ENCODE assay signal across 8 cellular contexts in the genomic region with DNA sequence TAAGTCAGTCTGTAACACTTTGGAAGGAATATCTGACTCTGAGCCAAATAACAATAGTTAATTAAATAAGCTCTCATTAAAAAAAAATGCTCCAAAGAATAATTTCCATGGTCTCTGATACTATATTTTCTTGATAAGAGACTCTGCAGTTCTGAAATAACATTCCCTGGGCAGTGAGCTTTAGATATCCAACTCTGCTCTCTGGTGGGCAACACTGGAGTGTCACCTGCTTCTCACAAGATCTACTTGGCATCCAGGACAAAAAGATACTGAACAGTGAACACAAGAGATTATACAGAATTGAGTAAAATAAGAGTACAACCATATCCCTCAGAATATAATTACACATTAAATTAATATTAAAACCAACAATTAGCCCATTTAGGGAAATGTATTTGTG. TPM values are rescaled to one million over a fixed set of nuclear protein-coding genes. Genes with fewer than 3 reads are reported as not detected.
DNase-seq lines count a peak whose midpoint lies in the region; ATAC-seq, FAIRE-seq and TF ChIP-seq lines count a peak whose summit lies in the region.

No MANE protein-coding gene starts in this region.

- TF ChIP-seq CTCF in BJ (IDR thresholded peaks at IDR 0.05; ENCODE audit: insufficient read depth, low read depth, low read length): peak; percentile 41
- TF ChIP-seq CTCF in HEK293 (tag by site-specific recombination; IDR thresholded peaks at IDR 0.05): no peak
- TF ChIP-seq CTCF in WI38 (IDR thresholded peaks at IDR 0.05; ENCODE audit: low read depth, low read length): peak; percentile 23; the same call in 1 of the 2 replicates
- peak; percentile 51 for TF ChIP-seq CTCF in kidney (IDR thresholded peaks at IDR 0.05; ENCODE audit: borderline replicate concordance, extremely low read depth, insufficient read depth)
- no peak for TF ChIP-seq CTCF in GM13976 (IDR thresholded peaks at IDR 0.05; ENCODE audit: borderline replicate concordance, control extremely low read depth, extremely low read depth, insufficient read depth, missing control alignments)

- in situ Hi-C loops in GM13976 (cut with MboI; ENCODE audit: low sequenced_read_pairs, unreplicated experiment): no loop called here

- no peak overlapping the region for H3K9ac ChIP-seq in kidney (ENCODE audit: low read length in 2 of 2)

- H3K9me3 ChIP-seq in HEK293 (ENCODE audit: control insufficient read depth, insufficient read depth, low read depth, low read length) (no peaks in the 10 kb centered on the region), kidney (ENCODE audit: control insufficient read depth in 1 of 2, low read length in 2 of 2) (no peaks in the 10 kb centered on the region)

- DNase-seq in BJ (ENCODE audit: low read depth) (no peak), kidney (no peak), GM13976 (ENCODE audit: low spot score) (no peak)

- FAIRE-seq in kidney (lab: Jason Lieb, UNC): peak; percentile 50

- no peaks in the 10 kb centered on the region for H3K27me3 ChIP-seq in BJ (ENCODE audit: control insufficient read depth, insufficient read depth, low read length)

- no peaks in the 10 kb centered on the region for H3K4me1 ChIP-seq in HEK293 (ENCODE audit: control insufficient read depth, insufficient read depth, low read length)
- no peaks in the 10 kb centered on the region for H3K4me1 ChIP-seq in kidney (ENCODE audit: control insufficient read depth in 1 of 2, insufficient read depth in 1 of 2, low read depth in 1 of 2, low read length in 2 of 2)

- CTCF ChIA-PET in BJ (lab: Yijun Ruan, JAX): interaction anchor here (0.6 to 4.7 kb wide), 5 partner anchors 145 to 173 kb away, joined by 3 to 31 read pairs (median 4); no protein-coding TSS in a partner anchor
- CTCF ChIA-PET in HEK293 (lab: Yijun Ruan, JAX): interaction anchor here (0.6 to 4.6 kb wide), 12 partner anchors 14 to 657 kb away, joined by 3 to 50 read pairs (median 4); partner anchors contain the start of gene BLMH

- H3K27ac ChIP-seq in HEK293 (ENCODE audit: extremely low read depth, low read depth, low read length) (no peak overlapping the region), kidney (ENCODE audit: low read depth in 2 of 2, low read length in 2 of 2) (no peak overlapping the region)

- ATAC-seq in GM19324 (IDR thresholded peaks at IDR 0.05; ENCODE audit: low FRiP score, unreplicated experiment) (no peak), HG03045 (IDR thresholded peaks at IDR 0.05; ENCODE audit: unreplicated experiment) (no peak), GM18511 (IDR thresholded peaks at IDR 0.05; ENCODE audit: unreplicated experiment) (no peak)

- POLR2A ChIA-PET in BJ (lab: Charles Lee) (no interaction called here), HEK293 (lab: Yijun Ruan, JAX) (interaction anchor here (0.6 to 1.4 kb wide), 2 partner anchors 13 to 145 kb away, joined by 3 to 4 read pairs; no protein-coding TSS in a partner anchor)

- intact Hi-C loops in kidney (cut with DNase I): no loop called here

- H3K4me3 ChIP-seq in BJ (ENCODE audit: low read depth, low read length): no peak overlapping the region
- no peak overlapping the region for H3K4me3 ChIP-seq in HEK293 (ENCODE audit: low read depth, low read length)
- no peak overlapping the region for H3K4me3 ChIP-seq in WI38 (ENCODE audit: low read depth, low read length)
- no peak overlapping the region for H3K4me3 ChIP-seq in kidney (ENCODE audit: low read length in 2 of 2)

- H3K36me3 ChIP-seq in BJ (ENCODE audit: control insufficient read depth, insufficient read depth, low read length) (peaks cover 4% of the 10 kb centered on the region; the same call in 1 of the 2 replicates), HEK293 (ENCODE audit: control insufficient read depth in 2 of 2, insufficient read depth in 1 of 2, low read length in 2 of 2) (peaks cover 62 to 88% of the 10 kb centered on the region in 2 experiments), kidney (ENCODE audit: control insufficient read depth in 1 of 2, insufficient read depth in 2 of 2, low read length in 2 of 2) (peaks cover 11 to 31% of the 10 kb centered on the region in 2 donors)

TF ChIP-seq in HEK293, 187 proteins besides CTCF, POLR2A, EP300 and RAD21:
- TF ChIP-seq ZNF654 (tag by site-specific recombination; IDR thresholded peaks at IDR 0.05; ENCODE audit: low read depth): peak; percentile 62
- TF ChIP-seq ZNF548 (tag by site-specific recombination; IDR thresholded peaks at IDR 0.05): no peak
- 0 out of 2 replicates have a peak, but pooled peaks have one; percentile 12 for TF ChIP-seq ZBTB17 (tag by site-specific recombination; IDR thresholded peaks at IDR 0.05)

RNA-seq across cellular contexts. Expression of gene BLMH, which starts 13.7 kb away (rescaled TPM):
- polyA plus RNA-seq in BJ (2011; rRNA removed) (10.7 and 13.9 TPM in 2 replicates), kidney (ENCODE audit: insufficient read depth, low read depth, low replicate concordance) (30.5 TPM)
- 8.2 and 12.8 TPM in 2 replicates for polyA minus RNA-seq in BJ (2011; rRNA and poly(A)+ RNA removed)
- 32.5 TPM for total RNA-seq in kidney

RNA-seq across cellular contexts. Expression of gene SLC6A4, which starts 42.5 kb away (rescaled TPM):
- polyA plus RNA-seq in BJ (2011; rRNA removed): not detected in 2 replicates
- polyA minus RNA-seq in BJ (2011; rRNA and poly(A)+ RNA removed): 0.05 TPM in 1 of 2 replicates, not detected in the other
- 0.94 TPM for total RNA-seq in kidney
- polyA plus RNA-seq in kidney (ENCODE audit: insufficient read depth, low read depth, low replicate concordance): 1.1 TPM

RNA-seq across cellular contexts. Expression of gene TMIGD1, which starts 55.8 kb away (rescaled TPM):
- polyA plus RNA-seq in BJ (2011; rRNA removed): not detected in 2 replicates
- polyA minus RNA-seq in BJ (2011; rRNA and poly(A)+ RNA removed): not detected in 2 replicates
- total RNA-seq in kidney: not detected
- 0.90 TPM for polyA plus RNA-seq in kidney (ENCODE audit: insufficient read depth, low read depth, low replicate concordance)

Comparison
In these comparisons a context has a peak if more than half of its experiments do, and no peak if none do; other contexts are left out.
1. CTCF ChIP-seq: peak in BJ (single experiment), WI38 (single experiment) and kidney (single experiment); none in HEK293 (single experiment) and GM13976 (single experiment).